Comparison of ENCODE assay signal across 8 cellular contexts in the genomic region with DNA sequence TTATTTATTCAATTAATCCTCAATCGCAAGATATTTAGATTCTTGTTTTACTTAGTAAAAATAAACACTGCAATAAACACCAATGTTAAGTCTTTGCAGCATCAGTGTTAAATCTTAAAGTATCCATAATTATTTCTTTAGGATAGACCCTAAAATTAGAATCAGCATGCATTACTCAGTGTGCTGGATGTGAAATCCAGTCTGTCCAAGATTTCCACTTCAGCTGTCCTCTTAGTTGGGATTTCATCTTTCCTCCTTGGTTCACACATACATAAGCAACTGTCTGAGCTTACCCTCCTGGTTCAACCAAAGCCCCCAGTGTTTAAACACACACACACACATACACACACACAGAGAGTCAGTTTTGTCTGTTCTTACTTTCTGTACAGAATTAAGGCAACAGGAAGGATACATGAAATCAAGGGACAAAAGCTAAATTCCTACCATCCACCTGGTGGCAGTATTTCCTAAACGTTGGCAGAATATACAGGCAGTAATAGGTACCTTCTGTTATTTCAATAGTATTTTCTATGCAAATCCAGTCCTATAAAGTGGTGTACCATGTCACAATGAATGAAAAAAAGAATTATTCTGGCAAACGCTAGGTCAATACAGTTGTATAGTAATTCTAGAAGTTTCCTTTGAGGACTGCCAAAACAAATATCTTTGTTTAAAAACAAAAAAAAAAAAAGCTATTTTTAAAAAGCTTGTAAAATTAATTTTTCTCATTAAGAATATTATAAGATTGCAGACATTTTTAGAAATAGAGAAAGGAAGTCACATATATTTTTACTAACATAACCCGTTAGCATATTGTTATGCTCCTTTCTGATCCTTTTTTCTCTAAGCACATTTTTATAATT. TPM values are rescaled to one million over a fixed set of nuclear protein-coding genes. Genes with fewer than 3 reads are reported as not detected.
DNase-seq lines count a peak whose midpoint lies in the region; ATAC-seq and TF ChIP-seq lines count a peak whose summit lies in the region.

No MANE protein-coding gene starts in this region.

- peak; percentile 34 for DNase-seq in stimulated activated CD8-positive, alpha-beta memory T cell treated with anti-CD3 and anti-CD28 coated beads, Interleukin-12 subunit alpha, Interleukin-12 subunit beta, amount 100 ng/mL, for 1 hour (ENCODE audit: low read depth)
- no peak for DNase-seq in stimulated activated CD8-positive, alpha-beta memory T cell treated with anti-CD3 and anti-CD28 coated beads, Interleukin-4, amount 100 ng/mL, for 48 hours
- DNase-seq in HS-5 (ENCODE audit: low read depth) (peak; percentile 52), NCI-H748 (lab: John Stamatoyannopoulos, UW; ENCODE audit: unreplicated experiment) (peak; percentile 68), fibroblast of gingiva (ENCODE audit: low read depth) (peak; percentile 63), natural killer cell (no peak)
- DNase-seq in activated CD4-positive, alpha-beta memory T cell treated with anti-CD3 and anti-CD28 coated beads for 36 hours = peak; percentile 10

- POLR2A ChIA-PET in activated CD4-positive, alpha-beta memory T cell treated with anti-CD3 and anti-CD28 coated beads for 36 hours (lab: Charles Lee) = interaction anchor here (0.7 to 1.8 kb wide), 2 partner anchors 127 to 179 kb away, joined by 4 read pairs; a partner anchor contains a TSS

- H3K27me3 Mint-ChIP-seq in activated CD4-positive, alpha-beta memory T cell treated with anti-CD3 and anti-CD28 coated beads for 36 hours = no peaks in the 10 kb centered on the region
- peaks cover 7 to 11% of the 10 kb centered on the region in 2 donors for H3K27me3 Mint-ChIP-seq in natural killer cell (ENCODE audit: low read depth in 2 of 2)

- intact Hi-C loops in activated CD4-positive, alpha-beta memory T cell treated with anti-CD3 and anti-CD28 coated beads for 36 hours (cut with micrococcal nuclease) = loop anchor here (1.0 kb wide), 2 partner anchors 85 to 126 kb away; no protein-coding TSS in a partner anchor
- intact Hi-C loops in natural killer cell (cut with micrococcal nuclease) = loop anchor here (1.0 kb wide), 2 partner anchors 85 to 126 kb away; no protein-coding TSS in a partner anchor

- CTCF ChIA-PET in activated CD4-positive, alpha-beta memory T cell treated with anti-CD3 and anti-CD28 coated beads for 36 hours (lab: Charles Lee) = interaction anchor here (0.5 to 8.9 kb wide), 50 partner anchors 8 to 428 kb away, joined by 3 to 406 read pairs (median 4); a partner anchor contains a TSS

- no peak overlapping the region for H3K4me3 Mint-ChIP-seq in activated CD4-positive, alpha-beta memory T cell treated with anti-CD3 and anti-CD28 coated beads for 36 hours
- no peak overlapping the region for H3K4me3 Mint-ChIP-seq in natural killer cell

- H3K27ac Mint-ChIP-seq in activated CD4-positive, alpha-beta memory T cell treated with anti-CD3 and anti-CD28 coated beads for 36 hours = no peak overlapping the region
- no peak overlapping the region for H3K27ac Mint-ChIP-seq in natural killer cell

- TF ChIP-seq CTCF in natural killer cell (IDR thresholded peaks at IDR 0.05) = peak; percentile 94

- H3K36me3 Mint-ChIP-seq in activated CD4-positive, alpha-beta memory T cell treated with anti-CD3 and anti-CD28 coated beads for 36 hours = no peaks in the 10 kb centered on the region
- H3K36me3 Mint-ChIP-seq in natural killer cell = no peaks in the 10 kb centered on the region

- no peaks in the 10 kb centered on the region for H3K4me1 Mint-ChIP-seq in activated CD4-positive, alpha-beta memory T cell treated with anti-CD3 and anti-CD28 coated beads for 36 hours (ENCODE audit: low read depth)
- no peaks in the 10 kb centered on the region for H3K4me1 Mint-ChIP-seq in natural killer cell

- H3K9me3 Mint-ChIP-seq in activated CD4-positive, alpha-beta memory T cell treated with anti-CD3 and anti-CD28 coated beads for 36 hours = no peaks in the 10 kb centered on the region
- H3K9me3 Mint-ChIP-seq in natural killer cell = no peaks in the 10 kb centered on the region

- ATAC-seq in natural killer cell (peak; percentile 72 to 86 (median 79)), GM18502 (IDR thresholded peaks at IDR 0.05; ENCODE audit: poor library complexity, unreplicated experiment) (no peak)

RNA-seq across cellular contexts. Expression of a gene that starts 27.3 kb away (rescaled TPM):
- total RNA-seq in activated CD4-positive, alpha-beta memory T cell treated with anti-CD3 and anti-CD28 coated beads for 36 hours = 1 to 10 TPM; 6.1 to 6.3 TPM
- 10 to 100 TPM in 2 of 3 donors, 1 to 10 TPM in 1; 6.4 to 12.4 (median 11.3) TPM for total RNA-seq in natural killer cell

RNA-seq across cellular contexts. Expression of a gene that starts 31.4 kb away (rescaled TPM):
- total RNA-seq in activated CD4-positive, alpha-beta memory T cell treated with anti-CD3 and anti-CD28 coated beads for 36 hours = not detected
- not detected for total RNA-seq in natural killer cell

Comparison
In these comparisons a context has a peak if more than half of its experiments do, and no peak if none do; other contexts are left out.
1. DNase-seq: peak in stimulated activated CD8-positive, alpha-beta memory T cell treated with anti-CD3 and anti-CD28 coated beads, Interleukin-12 subunit alpha, Interleukin-12 subunit beta, amount 100 ng/mL, for 1 hour (single experiment), HS-5 (single experiment), NCI-H748 (single experiment), activated CD4-positive, alpha-beta memory T cell treated with anti-CD3 and anti-CD28 coated beads for 36 hours (single experiment) and fibroblast of gingiva (single experiment); none in stimulated activated CD8-positive, alpha-beta memory T cell treated with anti-CD3 and anti-CD28 coated beads, Interleukin-4, amount 100 ng/mL, for 48 hours (single experiment) and natural killer cell (single experiment).